22 cellular contexts compared by ENCODE assay signal in genomic region chr4:110778526-110778925, GRCh38.
DNase-seq lines count a peak whose midpoint lies in the region; ATAC-seq, FAIRE-seq and TF ChIP-seq lines count a peak whose summit lies in the region.
"Had no signal": no experiment of that assay in that cellular context is flagged by ENCODE, and none has a peak within 500 bp of the region (broad histone marks: within the 10 kb centered on the region; RNA-seq: fewer than 3 reads in every experiment).

No MANE protein-coding gene starts in this region.

- no peaks in the 10 kb centered on the region for H3K4me1 ChIP-seq in GM23248 (ENCODE audit: insufficient read depth)
- H3K4me1 ChIP-seq in kidney (ENCODE audit: control insufficient read depth in 1 of 2, insufficient read depth in 1 of 2, low read depth in 1 of 2, low read length in 2 of 2): no peaks in the 10 kb centered on the region
- H3K4me1 ChIP-seq: A549 had no signal

- H3K27ac ChIP-seq in GM23248: no peak overlapping the region
- H3K27ac ChIP-seq in kidney (ENCODE audit: low read depth in 2 of 2, low read length in 2 of 2): no peak overlapping the region
- H3K27ac ChIP-seq: A549, BLaER1, KMS-11, SK-N-MC had no signal

- H3K27me3 ChIP-seq in GM23248 (replicated peaks; ENCODE audit: insufficient read depth): no peaks in the 10 kb centered on the region
- H3K27me3 ChIP-seq: BLaER1 had no signal

- intact Hi-C loops in kidney (cut with DNase I): no loop called here

- peak; percentile 30 for DNase-seq in EH (ENCODE audit: low read depth)
- DNase-seq in GM23248: peak; percentile 20
- DNase-seq in amniotic epithelial cell (ENCODE audit: low read depth): peak; percentile 52
- DNase-seq in iris pigment epithelial cell (ENCODE audit: low read depth): peak; percentile 38
- no peak for DNase-seq in kidney
- DNase-seq in NCI-H524 (lab: John Stamatoyannopoulos, UW): no peak
- DNase-seq: CD4-positive, alpha-beta memory T cell; NCI-H1048; NCI-H1436 treated with DMSO at 0.1 percent for 48 hours; NCI-H2029; NCI-H2171 treated with DMSO at 0.1 percent for 48 hours; NCI-H446; NCI-H774; OCI-M1; Right ventricle myocardium superior had no signal

- H3K36me3 ChIP-seq in GM23248 (ENCODE audit: low read depth) (no peaks in the 10 kb centered on the region), kidney (ENCODE audit: control insufficient read depth in 1 of 2, insufficient read depth in 2 of 2, low read length in 2 of 2) (no peaks in the 10 kb centered on the region)
- H3K36me3 ChIP-seq: BLaER1 had no signal

- FAIRE-seq in kidney (lab: Jason Lieb, UNC): no peak
- FAIRE-seq: A549 had no signal

- no peak for ATAC-seq in GM21390 (IDR thresholded peaks at IDR 0.05; ENCODE audit: unreplicated experiment)
- ATAC-seq: A549, GM23338, HCT116 had no signal

- no peak overlapping the region for H3K4me2 ChIP-seq in GM23248 (ENCODE audit: unreplicated experiment)
- H3K4me2 ChIP-seq: A549, BLaER1, GM23338, KMS-11 had no signal

- H3F3A ChIP-seq in GM23248 (ENCODE audit: insufficient read depth): no peaks in the 10 kb centered on the region

- no peaks in the 10 kb centered on the region for H3K79me2 ChIP-seq in GM23248 (ENCODE audit: insufficient read depth)

- no peaks in the 10 kb centered on the region for H4K20me1 ChIP-seq in GM23248 (ENCODE audit: insufficient read depth)
- H4K20me1 ChIP-seq: BLaER1 had no signal

- in situ Hi-C loops in GM23248 (cut with MboI): no loop called here

- H3K9ac ChIP-seq in GM23248 (no peak overlapping the region), kidney (ENCODE audit: low read length in 2 of 2) (no peak overlapping the region)
- H3K9ac ChIP-seq: BLaER1, KMS-11 had no signal

- no peaks in the 10 kb centered on the region for H3K9me2 ChIP-seq in GM23248 (ENCODE audit: insufficient read depth)

- no peak for TF ChIP-seq CTCF in kidney (IDR thresholded peaks at IDR 0.05; ENCODE audit: borderline replicate concordance, extremely low read depth, insufficient read depth)

- H3K4me3 ChIP-seq in GM23248: no peak overlapping the region
- H3K4me3 ChIP-seq in kidney (ENCODE audit: low read length in 2 of 2): no peak overlapping the region
- H3K4me3 ChIP-seq: A549, BLaER1, GM23338, SK-N-MC had no signal

- H3K9me3 ChIP-seq in GM23248 (ENCODE audit: low read depth) (no peaks in the 10 kb centered on the region), kidney (ENCODE audit: control insufficient read depth in 1 of 2, low read length in 2 of 2) (no peaks in the 10 kb centered on the region)
- H3K9me3 ChIP-seq: A549, BLaER1 had no signal

- 47% methylated on average over 2 of the region's 2 CpGs for WGBS in GM23248 (ENCODE audit: low coverage in 1 of 2, low lambda C conversion rate in 2 of 2, missing lambda C conversion rate in 2 of 2), 2 experiments

- H2AFZ ChIP-seq in GM23248: no peak overlapping the region
- H2AFZ ChIP-seq: GM23338 had no signal

Comparison
In these comparisons a context has a peak if more than half of its experiments do, and no peak if none do; other contexts are left out.
1. DNase-seq: peak in EH (single experiment), GM23248 (single experiment), amniotic epithelial cell (single experiment) and iris pigment epithelial cell (single experiment); none in kidney (single experiment) and NCI-H524 (0 of 2).